ENCODE assay signal across 28 cellular contexts in genomic region chr10:33416209-33416608, GRCh38.
DNase-seq lines count a peak whose midpoint lies in the region; ATAC-seq and TF ChIP-seq lines count a peak whose summit lies in the region.
"Had no signal": no experiment of that assay in that cellular context is flagged by ENCODE, and none has a peak within 500 bp of the region (broad histone marks: within the 10 kb centered on the region; RNA-seq: fewer than 3 reads in every experiment).

No MANE protein-coding gene starts in this region.

- H3K79me1 ChIP-seq in trophoblast cell (ENCODE audit: low read length): no peaks in the 10 kb centered on the region

- no peak overlapping the region for H2BK12ac ChIP-seq in trophoblast cell (ENCODE audit: low read length)

- WGBS in trophoblast cell (ENCODE audit: extremely low coverage, insufficient coverage, insufficient read length): no CpG with 5 or more reads among the region's 1 CpG

- TF ChIP-seq CTCF in GM06990 (IDR thresholded peaks at IDR 0.05; ENCODE audit: insufficient read depth, low read length, poor library complexity, severe bottlenecking): no peak
- TF ChIP-seq CTCF in GM13977 (IDR thresholded peaks at IDR 0.05; ENCODE audit: extremely low read depth, insufficient read depth, missing control alignments): no peak

- no peak overlapping the region for H2BK120ac ChIP-seq in trophoblast cell (ENCODE audit: insufficient read depth, low read length, poor library complexity)

- POLR2A ChIA-PET in activated CD4-positive, alpha-beta memory T cell treated with anti-CD3 and anti-CD28 coated beads for 36 hours (lab: Charles Lee): no interaction called here

- peaks cover 0 to 2% of the 10 kb centered on the region in 2 experiments for H3K4me1 ChIP-seq in trophoblast cell (ENCODE audit: control insufficient read depth in 1 of 2, insufficient read depth in 2 of 2, low read length in 2 of 2)

- no peak overlapping the region for H4K8ac ChIP-seq in trophoblast cell (ENCODE audit: low read depth, low read length)

- H3K27me3 ChIP-seq in GM06990 (replicated peaks; ENCODE audit: control insufficient read depth, insufficient read depth, low read length) (no peaks in the 10 kb centered on the region), trophoblast cell (ENCODE audit: insufficient read depth, low read length) (no peaks in the 10 kb centered on the region)
- H3K27me3 ChIP-seq: esophagus squamous epithelium, foreskin keratinocyte had no signal

- no peak overlapping the region for H3K9ac ChIP-seq in trophoblast cell (ENCODE audit: low read length)

- H2AK5ac ChIP-seq in trophoblast cell (ENCODE audit: low read length): no peak overlapping the region

- peak; percentile 15 for DNase-seq in GM06990 (ENCODE audit: extremely low read depth, insufficient read length)
- DNase-seq in GM13977 (ENCODE audit: low spot score): peak; percentile 26
- DNase-seq in KBM-7: no peak
- no peak for DNase-seq in NCI-H187 (lab: John Stamatoyannopoulos, UW)
- no peak for DNase-seq in activated CD4-positive, alpha-beta memory T cell treated with anti-CD3 and anti-CD28 coated beads for 36 hours
- DNase-seq in trophoblast cell: no peak
- DNase-seq: activated naive CD4-positive, alpha-beta T cell treated with Interleukin-2 at 50 U/mL for 16 hours; activated T-cell treated with anti-CD3 and anti-CD28 coated beads, Interleukin-2, amount 50 U/mL, for 48 hours; amygdala; CD8-positive, alpha-beta memory T cell; esophagus squamous epithelium; foreskin keratinocyte; Karpas-422; kidney; left ventricle myocardium superior; mesendoderm; NCI-H1417 treated with DMSO at 0.1 percent for 48 hours; NCI-H2081; NCI-H2227 treated with DMSO at 0.1 percent for 48 hours; NCI-H526; NK-92 treated with Interleukin-12 subunit alpha and Interleukin-12 subunit beta, amount 100 ng/mL, for 24 hours; PC-3; stimulated activated naive CD4-positive, alpha-beta T cell; T-helper 17 cell had no signal

- intact Hi-C loops in activated CD4-positive, alpha-beta memory T cell treated with anti-CD3 and anti-CD28 coated beads for 36 hours (cut with micrococcal nuclease): loop anchor here (1.0 to 10.0 kb wide), 2 partner anchors 51 to 81 kb away; partner anchors contain the start of gene NRP1

- H3K9me3 ChIP-seq in trophoblast cell (ENCODE audit: insufficient read depth, low read depth, low read length): no peaks in the 10 kb centered on the region
- H3K9me3 ChIP-seq: esophagus squamous epithelium had no signal

- no peaks in the 10 kb centered on the region for H3K36me3 Mint-ChIP-seq in activated CD4-positive, alpha-beta memory T cell treated with anti-CD3 and anti-CD28 coated beads for 36 hours
- H3K36me3 Mint-ChIP-seq: CD8-positive, alpha-beta memory T cell had no signal

- H3K36me3 ChIP-seq in GM06990 (ENCODE audit: control insufficient read depth, insufficient read depth, low read length): no peaks in the 10 kb centered on the region
- no peaks in the 10 kb centered on the region for H3K36me3 ChIP-seq in trophoblast cell (ENCODE audit: control insufficient read depth in 1 of 2, insufficient read depth in 2 of 2, low read length in 2 of 2)
- H3K36me3 ChIP-seq: esophagus squamous epithelium had no signal

- no peak overlapping the region for H4K12ac ChIP-seq in trophoblast cell (ENCODE audit: low read depth, low read length)

- no peak overlapping the region for H3K27ac Mint-ChIP-seq in activated CD4-positive, alpha-beta memory T cell treated with anti-CD3 and anti-CD28 coated beads for 36 hours
- H3K27ac Mint-ChIP-seq: CD8-positive, alpha-beta memory T cell; T-helper 17 cell had no signal

- no peak overlapping the region for H3K4ac ChIP-seq in trophoblast cell (ENCODE audit: low read depth, low read length)

- no peak overlapping the region for H4K91ac ChIP-seq in trophoblast cell (ENCODE audit: low read depth, low read length)

- H3K4me3 ChIP-seq in GM06990 (replicated peaks; ENCODE audit: low read depth, low read length): no peak overlapping the region
- H3K4me3 ChIP-seq in trophoblast cell (ENCODE audit: low read depth, low read length): no peak overlapping the region
- H3K4me3 ChIP-seq: esophagus squamous epithelium had no signal

- in situ Hi-C loops in GM13977 (cut with MboI; ENCODE audit: low pct_unique_long_range_greater_than_20kb, low sequenced_read_pairs, unreplicated experiment) (no loop called here), KBM-7 (cut with MboI; ENCODE audit: low pct_unique_long_range_greater_than_20kb, low sequenced_read_pairs) (no loop called here)

- no peak overlapping the region for H3K18ac ChIP-seq in trophoblast cell (ENCODE audit: low read length)

- H3K14ac ChIP-seq in trophoblast cell (ENCODE audit: low read length): no peak overlapping the region

- CTCF ChIA-PET in activated CD4-positive, alpha-beta memory T cell treated with anti-CD3 and anti-CD28 coated beads for 36 hours (lab: Charles Lee): no interaction called here

- ATAC-seq in HG02870 (IDR thresholded peaks at IDR 0.05; ENCODE audit: unreplicated experiment) (peak; percentile 96), HG03520 (IDR thresholded peaks at IDR 0.05; ENCODE audit: unreplicated experiment) (peak; percentile 43)
- ATAC-seq: foreskin keratinocyte, left ventricle myocardium superior, Right ventricle myocardium inferior, SK-N-SH treated with all-trans-retinoic acid at 6 μM for 48 hours, T-helper 17 cell had no signal

- no peak overlapping the region for H3K23ac ChIP-seq in trophoblast cell (ENCODE audit: low read length)

- no peak overlapping the region for H3K27ac ChIP-seq in trophoblast cell (ENCODE audit: low read depth, low read length)
- H3K27ac ChIP-seq: esophagus squamous epithelium, foreskin keratinocyte had no signal

- H3K4me1 Mint-ChIP-seq in activated CD4-positive, alpha-beta memory T cell treated with anti-CD3 and anti-CD28 coated beads for 36 hours (ENCODE audit: low read depth): peaks cover 2% of the 10 kb centered on the region

- no peak overlapping the region for H3K4me3 Mint-ChIP-seq in activated CD4-positive, alpha-beta memory T cell treated with anti-CD3 and anti-CD28 coated beads for 36 hours
- H3K4me3 Mint-ChIP-seq: CD8-positive, alpha-beta memory T cell; T-helper 17 cell had no signal

- no peak overlapping the region for H2AFZ ChIP-seq in trophoblast cell (ENCODE audit: insufficient read depth, low read length, poor library complexity)

- H3K4me2 ChIP-seq in trophoblast cell (ENCODE audit: low read length): no peak overlapping the region

- no peaks in the 10 kb centered on the region for H3K79me2 ChIP-seq in trophoblast cell (ENCODE audit: control insufficient read depth, insufficient read depth, low read length, poor library complexity)

- H3K27me3 Mint-ChIP-seq in activated CD4-positive, alpha-beta memory T cell treated with anti-CD3 and anti-CD28 coated beads for 36 hours: peaks cover 42% of the 10 kb centered on the region

- H3K9me3 Mint-ChIP-seq in activated CD4-positive, alpha-beta memory T cell treated with anti-CD3 and anti-CD28 coated beads for 36 hours: no peaks in the 10 kb centered on the region

- H2BK5ac ChIP-seq in trophoblast cell (ENCODE audit: low read depth, low read length, poor library complexity): no peak overlapping the region

Comparison
In these comparisons a context has a peak if more than half of its experiments do, and no peak if none do; other contexts are left out.
1. DNase-seq: peak in GM06990 (single experiment) and GM13977 (single experiment); none in KBM-7 (single experiment), NCI-H187 (0 of 2), activated CD4-positive, alpha-beta memory T cell treated with anti-CD3 and anti-CD28 coated beads for 36 hours (single experiment) and trophoblast cell (0 of 2).